Comparison of ENCODE assay signal across 14 cellular contexts in the genomic region with DNA sequence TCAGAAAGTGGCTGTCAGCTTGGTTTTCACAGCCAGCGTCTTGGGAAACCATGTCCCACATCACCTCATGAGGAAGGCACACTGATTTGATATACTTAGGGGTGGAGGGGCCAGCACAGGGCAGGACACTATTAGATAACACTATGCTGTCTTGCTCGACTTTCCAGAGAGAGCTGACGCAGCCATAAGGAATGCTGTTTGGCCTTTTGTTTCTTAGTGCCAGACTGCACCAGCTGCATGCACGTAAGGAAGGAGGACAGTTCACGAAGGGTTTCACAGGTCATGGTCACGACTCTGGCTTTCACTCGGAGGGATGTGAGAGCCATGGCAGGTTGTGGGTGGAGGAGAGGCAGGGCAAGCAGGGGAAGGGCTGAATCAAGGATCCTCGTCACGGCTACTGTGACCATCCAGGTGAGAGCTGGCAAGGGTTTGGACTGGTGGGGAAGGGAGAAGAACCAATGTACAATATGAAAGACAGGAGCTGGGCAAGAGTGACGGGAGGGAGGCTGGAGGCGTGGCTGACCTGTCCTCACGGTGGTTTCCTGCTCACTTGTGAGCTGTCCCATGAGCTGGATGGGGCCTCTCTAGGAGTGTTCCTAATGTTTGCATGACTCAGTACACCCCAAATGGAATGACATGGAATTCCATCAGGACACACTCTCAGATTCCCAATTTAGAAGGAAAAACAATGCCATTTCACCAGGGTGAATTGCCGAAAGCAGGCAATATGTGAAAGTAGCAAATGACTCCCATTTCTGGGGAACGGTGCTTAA.
A peak's percentile ranks its signal among the peaks of the same experiment; 100 is the strongest.
DNase-seq lines count a peak whose midpoint lies in the region; ATAC-seq and TF ChIP-seq lines count a peak whose summit lies in the region.
"Had no signal": no experiment of that assay in that cellular context is flagged by ENCODE, and none has a peak within 500 bp of the region (broad histone marks: within the 10 kb centered on the region; RNA-seq: fewer than 3 reads in every experiment).

No MANE protein-coding gene starts in this region.

- H3K4me3 Mint-ChIP-seq in activated T-helper 17 cell treated with anti-CD3 and anti-CD28 coated beads, Interleukin-2, amount 50 U/mL, for 72 hours: no peak overlapping the region
- H3K4me3 Mint-ChIP-seq: IgD-negative memory B cell; memory B cell; stimulated activated memory B cell treated with anti-CD40 and anti-IgM and Interleukin-4, amounts not matched to agents 10 μg/mL and 1 μg/mL and 100 μg/mL, for 72 hours had no signal

- ATAC-seq in activated T-helper 17 cell treated with anti-CD3 and anti-CD28 coated beads, Interleukin-2, amount 50 U/mL, for 72 hours (replicated peaks): no peak
- ATAC-seq in gastrocnemius medialis: peak; percentile 70 to 71
- ATAC-seq in HG02938 (IDR thresholded peaks at IDR 0.05; ENCODE audit: unreplicated experiment): no peak
- ATAC-seq: stimulated activated memory B cell treated with anti-CD40 and anti-IgM and Interleukin-4, amounts not matched to agents 10 μg/mL and 1 μg/mL and 100 μg/mL, for 72 hours had no signal

- in situ Hi-C loops in GM23248 (cut with MboI) (loop anchor here (5.0 kb wide), 1 partner anchor 276 kb away; no protein-coding TSS in a partner anchor), gastrocnemius medialis (cut with MboI; ENCODE audit: low sequenced_read_pairs in 4 of 4) (loop anchor here (10.0 to 25.0 kb wide), 2 partner anchors 136 to 279 kb away; a partner anchor contains a TSS)

- no peaks in the 10 kb centered on the region for H3K27me3 ChIP-seq in GM23248 (replicated peaks; ENCODE audit: insufficient read depth)
- H3K27me3 ChIP-seq in gastrocnemius medialis: no peaks in the 10 kb centered on the region

- no peaks in the 10 kb centered on the region for H4K20me1 ChIP-seq in GM23248 (ENCODE audit: insufficient read depth)

- H3K27ac ChIP-seq in GM23248 (no peak overlapping the region), gastrocnemius medialis (peak overlapping the region; percentile 77 to 88 (median 83))

- peaks cover 10% of the 10 kb centered on the region for H3F3A ChIP-seq in GM23248 (ENCODE audit: insufficient read depth)

- peaks cover 53% of the 10 kb centered on the region for H3K36me3 Mint-ChIP-seq in activated T-helper 17 cell treated with anti-CD3 and anti-CD28 coated beads, Interleukin-2, amount 50 U/mL, for 72 hours (ENCODE audit: low read depth)

- no peak for TF ChIP-seq CTCF in gastrocnemius medialis (IDR thresholded peaks at IDR 0.05 in 4 of 5, conservative IDR thresholded peaks at IDR 0.05 in 1 of 5)

- no peaks in the 10 kb centered on the region for H3K9me3 Mint-ChIP-seq in activated T-helper 17 cell treated with anti-CD3 and anti-CD28 coated beads, Interleukin-2, amount 50 U/mL, for 72 hours
- H3K9me3 Mint-ChIP-seq: IgD-negative memory B cell; memory B cell; stimulated activated memory B cell treated with anti-CD40 and anti-IgM and Interleukin-4, amounts not matched to agents 10 μg/mL and 1 μg/mL and 100 μg/mL, for 72 hours had no signal

- DNase-seq in GM23248: peak; percentile 51
- DNase-seq in glomerular visceral epithelial cell (ENCODE audit: extremely low spot score): peak; percentile 28
- peak; percentile 77 to 79 for DNase-seq in gastrocnemius medialis
- no peak for DNase-seq in SHP77 (lab: John Stamatoyannopoulos, UW)
- DNase-seq in NK-92 treated with Interleukin-12 subunit alpha and Interleukin-12 subunit beta, amount 100 ng/mL, for 24 hours (lab: John Stamatoyannopoulos, UW): no peak
- no peak for DNase-seq in medulla oblongata (ENCODE audit: extremely low spot score)
- DNase-seq: NCI-H1417 treated with DMSO at 0.1 percent for 48 hours; NCI-H524; stimulated activated CD4-positive, alpha-beta T cell treated with anti-CD3 and anti-CD28 coated beads, Interleukin-2, amount 100 ng/mL, for 24 hours had no signal

- H3K9me2 ChIP-seq in GM23248 (ENCODE audit: insufficient read depth): no peaks in the 10 kb centered on the region

- no peak overlapping the region for H3K4me3 ChIP-seq in GM23248
- no peak overlapping the region for H3K4me3 ChIP-seq in gastrocnemius medialis

- WGBS in GM23248 (ENCODE audit: low coverage in 1 of 2, low lambda C conversion rate in 2 of 2, missing lambda C conversion rate in 2 of 2), 2 experiments: 77 to 79% methylated on average over 13 to 14 of the region's 14 CpGs

- H3K9me3 ChIP-seq in GM23248 (ENCODE audit: low read depth) (no peaks in the 10 kb centered on the region), gastrocnemius medialis (no peaks in the 10 kb centered on the region)

- H3K9ac ChIP-seq in GM23248: no peak overlapping the region

- no peak for TF ChIP-seq POLR2A in gastrocnemius medialis (IDR thresholded peaks at IDR 0.05)

- peak overlapping the region; percentile 68 for H3K27ac Mint-ChIP-seq in activated T-helper 17 cell treated with anti-CD3 and anti-CD28 coated beads, Interleukin-2, amount 50 U/mL, for 72 hours
- H3K27ac Mint-ChIP-seq: memory B cell; stimulated activated memory B cell treated with anti-CD40 and anti-IgM and Interleukin-4, amounts not matched to agents 10 μg/mL and 1 μg/mL and 100 μg/mL, for 72 hours had no signal

- H3K27me3 Mint-ChIP-seq in activated T-helper 17 cell treated with anti-CD3 and anti-CD28 coated beads, Interleukin-2, amount 50 U/mL, for 72 hours: no peaks in the 10 kb centered on the region
- H3K27me3 Mint-ChIP-seq: IgD-negative memory B cell; memory B cell; stimulated activated memory B cell treated with anti-CD40 and anti-IgM and Interleukin-4, amounts not matched to agents 10 μg/mL and 1 μg/mL and 100 μg/mL, for 72 hours had no signal

- H3K79me2 ChIP-seq in GM23248 (ENCODE audit: insufficient read depth): no peaks in the 10 kb centered on the region

- H2AFZ ChIP-seq in GM23248: no peak overlapping the region

- peaks cover 4% of the 10 kb centered on the region for H3K4me1 Mint-ChIP-seq in activated T-helper 17 cell treated with anti-CD3 and anti-CD28 coated beads, Interleukin-2, amount 50 U/mL, for 72 hours

- H3K4me2 ChIP-seq in GM23248 (ENCODE audit: unreplicated experiment): no peak overlapping the region

- H3K36me3 ChIP-seq in GM23248 (ENCODE audit: low read depth) (no peaks in the 10 kb centered on the region), gastrocnemius medialis (no peaks in the 10 kb centered on the region)

- intact Hi-C loops in gastrocnemius medialis (cut with DNase I; ENCODE audit: low total_unique reads): loop anchor here (2.0 to 5.0 kb wide), 3 partner anchors 35 to 96 kb away; no protein-coding TSS in a partner anchor

- H3K4me1 ChIP-seq in GM23248 (ENCODE audit: insufficient read depth) (peaks cover 14% of the 10 kb centered on the region), gastrocnemius medialis (peaks cover 39 to 44% of the 10 kb centered on the region in 2 donors)

Comparison
In these comparisons a context has a peak if more than half of its experiments do, and no peak if none do; other contexts are left out.
1. DNase-seq: peak in GM23248 (single experiment), glomerular visceral epithelial cell (single experiment) and gastrocnemius medialis (2 of 2); none in SHP77 (0 of 2), NK-92 treated with Interleukin-12 subunit alpha and Interleukin-12 subunit beta, amount 100 ng/mL, for 24 hours (single experiment) and medulla oblongata (single experiment).
2. ATAC-seq: peak in gastrocnemius medialis (2 of 2); none in activated T-helper 17 cell treated with anti-CD3 and anti-CD28 coated beads, Interleukin-2, amount 50 U/mL, for 72 hours (single experiment) and HG02938 (single experiment).